ENCODE assay signal across 8 cellular contexts in genomic region chr4:108754327-108754726, GRCh38. TPM values are rescaled to one million over a fixed set of nuclear protein-coding genes. Genes with fewer than 3 reads are reported as not detected.
"Had no signal": no experiment of that assay in that cellular context is flagged by ENCODE, and none has a peak within 500 bp of the region (broad histone marks: within the 10 kb centered on the region; RNA-seq: fewer than 3 reads in every experiment).

No MANE protein-coding gene starts in this region.

- DNase-seq: GM23248, GOT3, H7, H9, HCEC 1CT, HFFc6 had no signal

- H3K27ac Mint-ChIP-seq: GM23338, H9, HFFc6 had no signal

- H3K4me1 Mint-ChIP-seq: GM23338, H9 had no signal

- H3K9me3 Mint-ChIP-seq: GM23338, H9, HFFc6 had no signal

- ATAC-seq: GM23338, HCT116 had no signal

- H3K4me3 Mint-ChIP-seq: GM23338, H9, HFFc6 had no signal

RNA-seq across cellular contexts. Expression of gene ETNPPL, which starts 8.5 kb away (rescaled TPM):
- total RNA-seq: GM23248, HFFc6 had no signal
